Comparison of ENCODE assay signal across 18 cellular contexts in the genomic region with DNA sequence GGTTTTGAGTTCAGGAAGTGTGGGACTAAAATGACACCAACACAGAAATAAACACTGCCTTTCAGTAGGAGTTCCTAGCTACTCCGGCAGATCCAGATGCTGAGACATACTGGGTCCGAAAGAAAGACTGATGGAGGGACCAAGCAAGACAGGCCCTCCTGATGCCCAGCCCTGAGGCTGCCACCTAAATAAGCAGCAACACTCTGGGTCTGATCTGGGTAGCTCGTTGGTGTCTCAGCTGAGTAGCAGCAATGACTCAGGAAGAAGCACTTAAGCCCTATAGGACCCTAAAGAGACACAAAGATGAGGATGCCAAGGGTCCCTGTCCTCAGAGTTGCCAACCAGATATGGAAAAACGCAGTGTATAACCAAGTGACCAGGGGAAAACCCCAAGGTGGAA.
DNase-seq lines count a peak whose midpoint lies in the region; ATAC-seq, FAIRE-seq and TF ChIP-seq lines count a peak whose summit lies in the region.
"Had no signal": no experiment of that assay in that cellular context is flagged by ENCODE, and none has a peak within 500 bp of the region (broad histone marks: within the 10 kb centered on the region; RNA-seq: fewer than 3 reads in every experiment).

No MANE protein-coding gene starts in this region.

- H3K36me3 ChIP-seq in H1 (ENCODE audit: control insufficient read depth in 2 of 4, insufficient read depth in 4 of 4, low read length in 3 of 4), result no peaks in the 10 kb centered on the region
- peaks cover 0 to 14% (median 0%) of the 10 kb centered on the region in 4 donors for H3K36me3 ChIP-seq in stomach
- H3K36me3 ChIP-seq: heart right ventricle, pancreas had no signal

- FAIRE-seq in H1 (lab: Jason Lieb, UNC), result no peak
- FAIRE-seq: keratinocyte, pancreas, small intestine had no signal

- intact Hi-C loops in activated B cell treated with CpG ODN at 0.5 μM for 24 hours (cut with micrococcal nuclease), result loop anchor here (2.0 kb wide), 1 partner anchor 19 kb away; no protein-coding TSS in a partner anchor
- intact Hi-C loops in stomach (cut with DNase I; ENCODE audit: low total_unique reads), result no loop called here

- 90% methylated on average over 4 of the region's 4 CpGs; no CpG with 5 or more reads in 1 of the 2 experiments for WGBS in H1 (ENCODE audit: extremely low coverage in 1 of 2, insufficient coverage in 1 of 2, insufficient read length in 1 of 2, insufficient replicate concordance in 2 of 2, low coverage in 1 of 2, low lambda C conversion rate in 2 of 2, missing lambda C conversion rate in 1 of 2), 2 experiments
- 82 to 93% (median 83%) methylated on average over 4 of the region's 4 CpGs for WGBS in stomach, 5 donors

- H3K4me3 ChIP-seq in H1 (ENCODE audit: extremely low read depth in 1 of 4, insufficient read depth in 2 of 4, low read depth in 3 of 4, low read length in 4 of 4), result no peak overlapping the region
- no peak overlapping the region for H3K4me3 ChIP-seq in stomach
- H3K4me3 ChIP-seq: heart right ventricle, pancreas, SK-N-MC had no signal

- H3K9me3 Mint-ChIP-seq in activated naive CD4-positive, alpha-beta T cell treated with anti-CD3 and anti-CD28 coated beads, Interleukin-2, amount 10 ng/mL, durations not matched to agents 7 days and 5 days, result no peaks in the 10 kb centered on the region
- no peaks in the 10 kb centered on the region for H3K9me3 Mint-ChIP-seq in activated B cell treated with CpG ODN at 0.5 μM for 24 hours

- H3K4me3 Mint-ChIP-seq in activated naive CD4-positive, alpha-beta T cell treated with anti-CD3 and anti-CD28 coated beads, Interleukin-2, amount 10 ng/mL, durations not matched to agents 7 days and 5 days, result peak overlapping the region; percentile 51
- no peak overlapping the region for H3K4me3 Mint-ChIP-seq in activated B cell treated with CpG ODN at 0.5 μM for 24 hours

- no peak for TF ChIP-seq CTCF in activated B cell treated with CpG ODN at 0.5 μM for 24 hours (IDR thresholded peaks at IDR 0.05)
- TF ChIP-seq CTCF in H1 (IDR thresholded peaks at IDR 0.05; ENCODE audit: control extremely low read depth in 1 of 3, insufficient read depth in 1 of 3, low read depth in 1 of 3, low read length in 3 of 3), result no peak
- no peak for TF ChIP-seq CTCF in stomach (IDR thresholded peaks at IDR 0.05)

- CTCF ChIA-PET in activated naive CD4-positive, alpha-beta T cell treated with anti-CD3 and anti-CD28 coated beads, Interleukin-2, amount 10 ng/mL, durations not matched to agents 7 days and 5 days (lab: Charles Lee), result interaction anchor here (0.8 to 2.1 kb wide), 11 partner anchors 9 to 239 kb away, joined by 3 to 10 read pairs (median 4); no protein-coding TSS in a partner anchor
- CTCF ChIA-PET in activated B cell treated with CpG ODN at 0.5 μM for 24 hours (lab: Charles Lee), result interaction anchor here (1.3 kb wide), 1 partner anchor 239 kb away, joined by 3 read pairs; no protein-coding TSS in a partner anchor
- CTCF ChIA-PET in H1 (lab: Charles Lee; ENCODE audit: partially characterized antibody), result interaction anchor here (1.0 kb wide), 1 partner anchor 27 kb away, joined by 3 read pairs; no protein-coding TSS in a partner anchor

- no peak overlapping the region for H4K5ac ChIP-seq in H1 (ENCODE audit: insufficient read length, low read depth, low read length)

- H3K4me2 ChIP-seq in H1 (ENCODE audit: insufficient read depth in 1 of 2, low read depth in 2 of 2, low read length in 2 of 2), result no peak overlapping the region

- no peak overlapping the region for H3K9ac ChIP-seq in H1 (replicated peaks in 1 of 4; ENCODE audit: extremely low read depth in 1 of 4, low read depth in 3 of 4, low read length in 3 of 4)

- H4K8ac ChIP-seq in H1 (ENCODE audit: extremely low read depth, insufficient read depth, low read length), result no peak overlapping the region

- H3K27ac ChIP-seq in H1 (ENCODE audit: low read depth, low read length) (no peak overlapping the region), stomach (peak overlapping the region; percentile 22 to 90 (median 81))
- H3K27ac ChIP-seq: SK-N-MC, VCaP had no signal

- TF ChIP-seq RAD21 in H1 (IDR thresholded peaks at IDR 0.05 in 1 of 2, conservative IDR thresholded peaks at IDR 0.05 in 1 of 2; ENCODE audit: low read depth in 2 of 2, low read length in 2 of 2), result no peak

- no peak overlapping the region for H3K4ac ChIP-seq in H1 (replicated peaks; ENCODE audit: insufficient read length, low read depth, low read length)

- POLR2A ChIA-PET in activated B cell treated with CpG ODN at 0.5 μM for 24 hours (lab: Charles Lee), result interaction anchor here (0.7 to 2.1 kb wide), 3 partner anchors 9 to 254 kb away, joined by 4 to 6 read pairs (median 5); a partner anchor contains a TSS
- POLR2A ChIA-PET in H1 (lab: Charles Lee; ENCODE audit: partially characterized antibody), result interaction anchor here (1.1 kb wide), 1 partner anchor 16 kb away, joined by 4 read pairs; no protein-coding TSS in a partner anchor

- H3K27me3 ChIP-seq in H1 (replicated peaks in 1 of 4; ENCODE audit: control insufficient read depth in 3 of 4, extremely low read depth in 1 of 4, insufficient read depth in 3 of 4, low read length in 3 of 4) (no peaks in the 10 kb centered on the region), stomach (no peaks in the 10 kb centered on the region)
- H3K27me3 ChIP-seq: heart right ventricle, pancreas had no signal

- peaks cover 0 to 24% of the 10 kb centered on the region in 2 experiments; a peak in 2 of 4 replicates for H3K79me2 ChIP-seq in H1 (ENCODE audit: control insufficient read depth in 1 of 2, insufficient read depth in 2 of 2, low read length in 2 of 2)

- peaks cover 98% of the 10 kb centered on the region for H3K4me1 Mint-ChIP-seq in activated naive CD4-positive, alpha-beta T cell treated with anti-CD3 and anti-CD28 coated beads, Interleukin-2, amount 10 ng/mL, durations not matched to agents 7 days and 5 days
- H3K4me1 Mint-ChIP-seq in activated B cell treated with CpG ODN at 0.5 μM for 24 hours, result peaks cover 96% of the 10 kb centered on the region

- H2AFZ ChIP-seq in H1 (ENCODE audit: low read length), result no peak overlapping the region

- DNase-seq in activated naive CD4-positive, alpha-beta T cell treated with anti-CD3 and anti-CD28 coated beads, Interleukin-2, amount 10 ng/mL, durations not matched to agents 7 days and 5 days, result no peak
- no peak for DNase-seq in activated naive CD4-positive, alpha-beta T cell (lab: John Stamatoyannopoulos, UW)
- DNase-seq in activated B cell treated with CpG ODN at 0.5 μM for 24 hours (no peak), H1 (ENCODE audit: low read depth in 1 of 2, low spot score in 2 of 2) (no peak), stomach (no peak), NCI-H2196 (lab: John Stamatoyannopoulos, UW; ENCODE audit: unreplicated experiment) (no peak), putamen (ENCODE audit: low spot score) (no peak), NCI-H128 (lab: John Stamatoyannopoulos, UW; ENCODE audit: unreplicated experiment) (no peak)
- DNase-seq: HCEC 1CT, heart right ventricle, NCI-H2029, NCI-H524 treated with DMSO at 0.1 percent for 48 hours, pancreas, PC-3 had no signal

- H2BK15ac ChIP-seq in H1 (ENCODE audit: low read length), result 0 out of 2 replicates have a peak overlapping the region, but pooled peaks have one; percentile 22

- no peak for ATAC-seq in activated B cell treated with CpG ODN at 0.5 μM for 24 hours (ENCODE audit: low read depth)
- ATAC-seq: pancreas, PC-3 had no signal

- TF ChIP-seq POLR2A in H1 (IDR thresholded peaks at IDR 0.05; ENCODE audit: control extremely low read depth in 1 of 2, low read depth in 2 of 2, low read length in 2 of 2), result no peak
- no peak for TF ChIP-seq POLR2A in stomach (IDR thresholded peaks at IDR 0.05)

- no peak overlapping the region for H4K91ac ChIP-seq in H1 (replicated peaks; ENCODE audit: insufficient read length, low read length)

- no peak overlapping the region for H2BK12ac ChIP-seq in H1 (ENCODE audit: low read depth, low read length)

- peaks cover 47% of the 10 kb centered on the region for H3K36me3 Mint-ChIP-seq in activated naive CD4-positive, alpha-beta T cell treated with anti-CD3 and anti-CD28 coated beads, Interleukin-2, amount 10 ng/mL, durations not matched to agents 7 days and 5 days
- H3K36me3 Mint-ChIP-seq in activated B cell treated with CpG ODN at 0.5 μM for 24 hours (ENCODE audit: low read depth), result peaks cover 69% of the 10 kb centered on the region

- H3K23ac ChIP-seq in H1 (ENCODE audit: insufficient read length), result no peak overlapping the region

- H2BK120ac ChIP-seq in H1 (replicated peaks; ENCODE audit: low read depth, low read length), result no peak overlapping the region

- no peak overlapping the region for H2BK5ac ChIP-seq in H1 (ENCODE audit: low read depth, low read length)

- peak overlapping the region; percentile 99 for H3K27ac Mint-ChIP-seq in activated naive CD4-positive, alpha-beta T cell treated with anti-CD3 and anti-CD28 coated beads, Interleukin-2, amount 10 ng/mL, durations not matched to agents 7 days and 5 days
- peak overlapping the region; percentile 80 for H3K27ac Mint-ChIP-seq in activated B cell treated with CpG ODN at 0.5 μM for 24 hours

- H3K79me1 ChIP-seq in H1 (ENCODE audit: low read depth, low read length), result peaks cover 7% of the 10 kb centered on the region

- no peaks in the 10 kb centered on the region for H3K27me3 Mint-ChIP-seq in activated naive CD4-positive, alpha-beta T cell treated with anti-CD3 and anti-CD28 coated beads, Interleukin-2, amount 10 ng/mL, durations not matched to agents 7 days and 5 days
- H3K27me3 Mint-ChIP-seq in activated B cell treated with CpG ODN at 0.5 μM for 24 hours, result no peaks in the 10 kb centered on the region

- H3K14ac ChIP-seq in H1 (ENCODE audit: insufficient read length), result no peak overlapping the region

- H3K4me1 ChIP-seq in H1 (replicated peaks in 1 of 4; ENCODE audit: control insufficient read depth in 3 of 4, insufficient read depth in 4 of 4, low read length in 3 of 4), result peaks cover 2 to 13% (median 10%) of the 10 kb centered on the region in 4 experiments; a peak in 6 of 7 replicates
- H3K4me1 ChIP-seq in stomach, result peaks cover 84 to 99% (median 89%) of the 10 kb centered on the region in 4 donors

- no peaks in the 10 kb centered on the region for H4K20me1 ChIP-seq in H1 (replicated peaks in 1 of 2; ENCODE audit: control insufficient read depth in 1 of 2, insufficient read depth in 2 of 2, low read length in 2 of 2)

- no peak overlapping the region for H2AK5ac ChIP-seq in H1 (ENCODE audit: low read depth, low read length)

- no peak overlapping the region for H3K56ac ChIP-seq in H1 (replicated peaks; ENCODE audit: insufficient read length, low read depth, low read length)

- H3K9me3 ChIP-seq in H1 (ENCODE audit: insufficient read depth in 2 of 2, low read depth in 1 of 2, low read length in 1 of 2) (no peaks in the 10 kb centered on the region), stomach (no peaks in the 10 kb centered on the region)
- H3K9me3 ChIP-seq: heart right ventricle, pancreas had no signal

- H3K18ac ChIP-seq in H1 (ENCODE audit: extremely low read depth, low read length), result no peak overlapping the region

- TF ChIP-seq EP300 in H1 (IDR thresholded peaks at IDR 0.05; ENCODE audit: borderline replicate concordance in 1 of 2, low read depth in 2 of 2, low read length in 2 of 2) (no peak), stomach (IDR thresholded peaks at IDR 0.05) (no peak)

- H3K23me2 ChIP-seq in H1 (ENCODE audit: low read depth, low read length), result no peaks in the 10 kb centered on the region; the same call in 1 of the 2 replicates

- no peak overlapping the region for H2BK20ac ChIP-seq in H1 (ENCODE audit: low read length)

TF ChIP-seq in H1, 55 proteins besides CTCF, POLR2A, EP300 and RAD21 (continues in another document):
- TF ChIP-seq ASH2L (IDR thresholded peaks at IDR 0.05; ENCODE audit: low read length), result no peak
